Comparison of ENCODE assay signal across 2 cellular contexts in the genomic region with DNA sequence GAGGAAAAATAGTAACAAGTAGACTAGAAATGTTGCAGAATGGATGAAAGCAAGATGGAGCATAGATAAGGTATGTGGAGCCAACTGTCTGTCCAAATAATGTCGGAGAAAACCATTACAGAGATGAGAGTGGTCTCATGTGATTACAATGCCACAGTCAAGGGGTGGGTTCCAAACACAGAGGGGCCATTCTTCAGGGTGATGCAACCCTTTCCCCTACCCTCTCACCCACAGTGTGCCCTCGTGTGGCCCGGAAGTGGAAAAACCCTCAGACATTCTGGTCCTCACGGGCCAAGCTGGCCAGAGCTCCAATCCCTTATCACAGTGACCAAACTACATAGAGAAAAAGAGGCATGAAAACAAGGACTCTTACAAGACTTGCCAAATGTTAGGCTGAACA.
A peak's percentile ranks its signal among the peaks of the same experiment; 100 is the strongest.
TF ChIP-seq lines count a peak whose summit lies in the region.

No MANE protein-coding gene starts in this region.

TF ChIP-seq in HepG2, 621 proteins besides CTCF, POLR2A, EP300 and RAD21:
- no peak for TF ChIP-seq FIP1L1 (IDR thresholded peaks at IDR 0.05; ENCODE audit: borderline replicate concordance, insufficient read depth, low read depth, low read length)
- TF ChIP-seq STAG1 (CRISPR knock-in tag; IDR thresholded peaks at IDR 0.05) = peak; percentile 36
- TF ChIP-seq ZNF598 (CRISPR knock-in tag; IDR thresholded peaks at IDR 0.05; ENCODE audit: borderline replicate concordance) = no peak
- TF ChIP-seq RARG (CRISPR knock-in tag; IDR thresholded peaks at IDR 0.05; ENCODE audit: low read depth) = no peak
- peak; percentile 30; the same call in 1 of the 2 replicates for TF ChIP-seq ZMYM4 (CRISPR knock-in tag; IDR thresholded peaks at IDR 0.05)
- TF ChIP-seq ZNF574 (CRISPR knock-in tag; IDR thresholded peaks at IDR 0.05) = 0 out of 2 replicates have a peak, but pooled peaks have one; percentile 14
- TF ChIP-seq CEBPG (CRISPR knock-in tag; IDR thresholded peaks at IDR 0.05) = peak; percentile 65
- TF ChIP-seq CEBPB (IDR thresholded peaks at IDR 0.05; ENCODE audit: borderline replicate concordance, low read depth, low read length) = peak; percentile 43; the same call in 1 of the 2 replicates
- no peak for TF ChIP-seq CCAR2 (optimal IDR thresholded peaks at IDR 0.05; ENCODE audit: low read depth, low read length)

TF ChIP-seq in H1, 55 proteins besides CTCF, POLR2A, EP300 and RAD21:
- peak; percentile 94 for TF ChIP-seq CEBPB (IDR thresholded peaks at IDR 0.05; ENCODE audit: low read depth, low read length)
- TF ChIP-seq RXRA (IDR thresholded peaks at IDR 0.05; ENCODE audit: insufficient read depth, low read depth, low read length) = no peak
- TF ChIP-seq, protein P1, sequence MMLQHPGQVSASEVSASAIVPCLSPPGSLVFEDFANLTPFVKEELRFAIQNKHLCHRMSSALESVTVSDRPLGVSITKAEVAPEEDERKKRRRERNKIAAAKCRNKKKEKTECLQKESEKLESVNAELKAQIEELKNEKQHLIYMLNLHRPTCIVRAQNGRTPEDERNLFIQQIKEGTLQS (IDR thresholded peaks at IDR 0.05; ENCODE audit: insufficient read depth, low read depth, low read length) = peak; percentile 85
- TF ChIP-seq JUND (IDR thresholded peaks at IDR 0.05; ENCODE audit: low read length) = peak; percentile 58; the same call in 1 of the 2 replicates
